In genomic region chr18:21703241-21703820, GRCh38 we compare ENCODE assay signal across 8 cellular contexts. TPM values are rescaled to one million over a fixed set of nuclear protein-coding genes. Genes with fewer than 3 reads are reported as not detected.
DNase-seq lines count a peak whose midpoint lies in the region; ATAC-seq and TF ChIP-seq lines count a peak whose summit lies in the region.

No MANE protein-coding gene starts in this region.

- H3K4me3 ChIP-seq in AG04450 (ENCODE audit: low read depth, low read length) (peak overlapping the region; percentile 85), astrocyte of the cerebellum (ENCODE audit: low read depth, low read length) (peak overlapping the region; percentile 71), left lung (peak overlapping the region; percentile 74 to 88)

- peaks cover 0 to 40% of the 10 kb centered on the region in 2 donors for H3K4me1 ChIP-seq in left lung

- H3K27me3 ChIP-seq in AG04450 (ENCODE audit: control insufficient read depth, insufficient read depth, low read length) (no peaks in the 10 kb centered on the region), left lung (no peaks in the 10 kb centered on the region)

- ATAC-seq in left lung = peak; percentile 5
- ATAC-seq in stimulated activated naive CD8-positive, alpha-beta T cell treated with anti-CD3 and anti-CD28 coated beads, Interleukin-15, Interleukin-2, amounts not matched to agents 100 U/mL and 50 U/mL, for 24 hours = no peak
- no peak for ATAC-seq in GM19351 (IDR thresholded peaks at IDR 0.05; ENCODE audit: unreplicated experiment)

- TF ChIP-seq POLR2A in GM19193 (IDR thresholded peaks at IDR 0.05; ENCODE audit: extremely low read depth, insufficient read depth, insufficient read length) = peak; percentile 17

- CTCF ChIA-PET in AG04450 (lab: Charles Lee) = interaction anchor here (0.7 kb wide), 1 partner anchor 24 kb away, joined by 3 read pairs; no protein-coding TSS in a partner anchor

- intact Hi-C loops in left lung (cut with DNase I) = loop anchor here in 1 of 2 donors (5.0 kb wide), 1 partner anchor 39 kb away; the partner anchor contains the start of gene MIB1

- TF ChIP-seq CTCF in AG04450 (IDR thresholded peaks at IDR 0.05; ENCODE audit: low read depth, low read length) (no peak), astrocyte of the cerebellum (IDR thresholded peaks at IDR 0.05; ENCODE audit: low read depth, low read length, missing control alignments) (no peak), left lung (IDR thresholded peaks at IDR 0.05) (no peak)

- peaks cover 0 to 10% of the 10 kb centered on the region in 2 donors for H3K36me3 ChIP-seq in left lung

- DNase-seq in AG04450 (ENCODE audit: low read depth, low spot score) = no peak
- DNase-seq in NCI-H526 treated with DMSO at 0.1 percent for 48 hours (lab: John Stamatoyannopoulos, UW) = peak; percentile 18
- DNase-seq in astrocyte of the cerebellum (ENCODE audit: low read depth) = no peak
- DNase-seq in left lung = peak in 1 of 2 donors; percentile 42
- DNase-seq in stimulated activated naive CD8-positive, alpha-beta T cell treated with anti-CD3 and anti-CD28 coated beads, Interleukin-15, Interleukin-2, amounts not matched to agents 100 U/mL and 50 U/mL, for 24 hours = peak; percentile 32
- no peak for DNase-seq in NCI-H187 (lab: John Stamatoyannopoulos, UW)

- POLR2A ChIA-PET in AG04450 (lab: Yijun Ruan, JAX) = interaction anchor here (2.0 kb wide), 1 partner anchor 37 kb away, joined by 15 read pairs; the partner anchor contains the start of gene MIB1

- peaks cover 2% of the 10 kb centered on the region; the same call in 1 of the 2 replicates for H3K9me3 ChIP-seq in AG04450 (ENCODE audit: control insufficient read depth, insufficient read depth, low read length)
- H3K9me3 ChIP-seq in left lung = no peaks in the 10 kb centered on the region

- in situ Hi-C loops in astrocyte of the cerebellum (cut with HindIII; ENCODE audit: low sequenced_read_pairs) = no loop called here

- peak overlapping the region; percentile 25 for H3K27ac ChIP-seq in AG04450 (ENCODE audit: low read depth, low read length)
- H3K27ac ChIP-seq in left lung = peak overlapping the region; percentile 97 to 98

RNA-seq across cellular contexts. Expression of gene ABHD3, which starts 1.2 kb away (rescaled TPM):
- 3.9 and 5.7 TPM in 2 replicates for polyA plus RNA-seq in AG04450 (2011; rRNA removed)
- polyA minus RNA-seq in AG04450 (2011; rRNA and poly(A)+ RNA removed) = 1.3 and 3.7 TPM in 2 replicates
- 10 to 100 TPM; 29.0 to 37.5 TPM for total RNA-seq in left lung

RNA-seq across cellular contexts. Expression of gene MIB1, which starts 37.3 kb away (rescaled TPM):
- 20.9 and 25.3 TPM in 2 replicates for polyA plus RNA-seq in AG04450 (2011; rRNA removed)
- 70.2 and 112 TPM in 2 replicates for polyA minus RNA-seq in AG04450 (2011; rRNA and poly(A)+ RNA removed)
- total RNA-seq in left lung = 10 to 100 TPM; 26.3 to 32.1 TPM

Comparison
In these comparisons a context has a peak if more than half of its experiments do, and no peak if none do; other contexts are left out.
1. DNase-seq: peak in NCI-H526 treated with DMSO at 0.1 percent for 48 hours (single experiment) and stimulated activated naive CD8-positive, alpha-beta T cell treated with anti-CD3 and anti-CD28 coated beads, Interleukin-15, Interleukin-2, amounts not matched to agents 100 U/mL and 50 U/mL, for 24 hours (single experiment); none in AG04450 (single experiment), astrocyte of the cerebellum (single experiment) and NCI-H187 (0 of 2).
2. Peak in every context shown above with its lines, with median percentiles within 50 percentile points of each other: H3K4me3 ChIP-seq.